ENCODE assay signal across 10 cellular contexts in the genomic region with DNA sequence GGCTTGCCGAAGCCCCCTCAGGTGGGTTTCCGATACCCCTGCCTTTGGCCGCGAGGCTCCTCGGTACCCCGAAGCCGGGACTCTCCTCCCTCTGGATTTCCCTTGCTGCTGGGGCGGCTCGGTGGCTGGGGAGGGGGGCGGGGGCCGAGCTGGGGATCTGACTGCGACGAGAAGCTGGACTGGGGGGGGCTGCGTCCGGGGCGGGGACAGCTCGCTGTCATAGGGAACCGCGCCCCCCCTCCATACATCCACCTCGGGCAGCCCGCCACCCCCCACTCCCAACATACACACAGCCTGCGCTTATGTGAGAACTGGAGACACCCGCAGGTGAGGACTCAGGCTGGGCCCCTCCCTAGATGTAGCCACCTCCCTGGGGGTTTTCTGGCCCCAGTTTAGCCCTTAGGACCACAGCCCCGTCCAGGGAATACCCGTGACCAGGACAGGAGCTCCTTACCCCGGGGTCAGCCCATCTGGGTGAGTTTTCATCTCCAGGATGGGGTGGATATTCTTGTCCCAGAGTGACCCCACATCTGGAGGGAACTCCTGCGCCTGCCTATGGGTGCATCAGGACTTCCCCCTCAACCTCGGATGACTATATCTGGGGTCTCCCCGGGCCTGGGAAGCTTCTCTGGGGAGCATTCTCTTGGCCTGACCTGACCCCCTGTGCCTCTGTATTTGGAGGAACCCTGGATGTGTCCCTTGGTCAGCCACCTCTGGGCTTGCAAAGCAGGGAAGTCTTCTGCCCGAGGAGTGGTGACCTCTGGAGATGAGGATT. TPM values are rescaled to one million over a fixed set of nuclear protein-coding genes. Genes with fewer than 3 reads are reported as not detected.
DNase-seq lines count a peak whose midpoint lies in the region; ATAC-seq, FAIRE-seq and TF ChIP-seq lines count a peak whose summit lies in the region.
"Had no signal": no experiment of that assay in that cellular context is flagged by ENCODE, and none has a peak within 500 bp of the region (broad histone marks: within the 10 kb centered on the region; RNA-seq: fewer than 3 reads in every experiment).

No MANE protein-coding gene starts in this region.

- H3K9ac ChIP-seq in kidney (ENCODE audit: low read length in 2 of 2) = no peak overlapping the region

- TF ChIP-seq CTCF in kidney (IDR thresholded peaks at IDR 0.05; ENCODE audit: borderline replicate concordance, extremely low read depth, insufficient read depth) = no peak

- H3K27ac Mint-ChIP-seq in activated T-helper 17 cell treated with anti-CD3 and anti-CD28 coated beads, Interleukin-2, amount 50 U/mL, for 72 hours = no peak overlapping the region

- WGBS in thymus = 24% methylated on average over 30 of the region's 30 CpGs

- H3K27ac ChIP-seq in kidney (ENCODE audit: low read depth in 2 of 2, low read length in 2 of 2) (no peak overlapping the region), thymus (ENCODE audit: low read depth) (peak overlapping the region; percentile 58)

- H3K36me3 ChIP-seq in kidney (ENCODE audit: control insufficient read depth in 1 of 2, insufficient read depth in 2 of 2, low read length in 2 of 2) (no peaks in the 10 kb centered on the region), thymus (ENCODE audit: control insufficient read depth, insufficient read depth) (no peaks in the 10 kb centered on the region)

- H3K36me3 Mint-ChIP-seq in activated T-helper 17 cell treated with anti-CD3 and anti-CD28 coated beads, Interleukin-2, amount 50 U/mL, for 72 hours (ENCODE audit: low read depth) = no peaks in the 10 kb centered on the region

- peak; percentile 73 for DNase-seq in activated CD8-positive, alpha-beta memory T cell treated with anti-CD3 and anti-CD28 coated beads for 24 hours
- no peak for DNase-seq in activated CD8-positive, alpha-beta memory T cell treated with anti-CD3 and anti-CD28 coated beads, Interleukin-2, amount 50 U/mL, for 48 hours
- DNase-seq in kidney = peak; percentile 64
- no peak for DNase-seq in NCI-H526 treated with DMSO at 0.1 percent for 48 hours (lab: John Stamatoyannopoulos, UW)
- DNase-seq: DMS 273 treated with DMSO at 0.1 percent for 48 hours had no signal

- H3K9me3 Mint-ChIP-seq in activated T-helper 17 cell treated with anti-CD3 and anti-CD28 coated beads, Interleukin-2, amount 50 U/mL, for 72 hours = no peaks in the 10 kb centered on the region

- peaks cover 19% of the 10 kb centered on the region for H3K4me1 Mint-ChIP-seq in activated T-helper 17 cell treated with anti-CD3 and anti-CD28 coated beads, Interleukin-2, amount 50 U/mL, for 72 hours

- no peak overlapping the region for H3K4me3 ChIP-seq in kidney (ENCODE audit: low read length in 2 of 2)
- peak overlapping the region; percentile 63 for H3K4me3 ChIP-seq in thymus (ENCODE audit: low read length)

- ATAC-seq in activated T-helper 17 cell treated with anti-CD3 and anti-CD28 coated beads, Interleukin-2, amount 50 U/mL, for 72 hours (replicated peaks) = no peak
- ATAC-seq in HG02763 (IDR thresholded peaks at IDR 0.05; ENCODE audit: unreplicated experiment) (no peak), GM19023 (IDR thresholded peaks at IDR 0.05; ENCODE audit: unreplicated experiment) (no peak)

- no peak for FAIRE-seq in kidney (lab: Jason Lieb, UNC)
- FAIRE-seq: endometrium had no signal

- peaks cover 38% of the 10 kb centered on the region for H3K27me3 Mint-ChIP-seq in activated T-helper 17 cell treated with anti-CD3 and anti-CD28 coated beads, Interleukin-2, amount 50 U/mL, for 72 hours

- H3K27me3 ChIP-seq in thymus (ENCODE audit: control insufficient read depth, insufficient read depth) = peaks cover 13% of the 10 kb centered on the region

- H3K9me3 ChIP-seq in kidney (ENCODE audit: control insufficient read depth in 1 of 2, low read length in 2 of 2) = no peaks in the 10 kb centered on the region
- no peaks in the 10 kb centered on the region for H3K9me3 ChIP-seq in thymus (ENCODE audit: control insufficient read depth)

- peak overlapping the region; percentile 41 for H3K4me3 Mint-ChIP-seq in activated T-helper 17 cell treated with anti-CD3 and anti-CD28 coated beads, Interleukin-2, amount 50 U/mL, for 72 hours

- intact Hi-C loops in kidney (cut with DNase I) = no loop called here

- H3K4me1 ChIP-seq in kidney (ENCODE audit: control insufficient read depth in 1 of 2, insufficient read depth in 1 of 2, low read depth in 1 of 2, low read length in 2 of 2) (peaks cover 4 to 6% of the 10 kb centered on the region in 2 donors), thymus (ENCODE audit: control insufficient read depth, insufficient read depth, low read length) (peaks cover 39% of the 10 kb centered on the region)

RNA-seq across cellular contexts. Expression of gene ASIC1, which starts 0.7 kb away (rescaled TPM):
- total RNA-seq in activated T-helper 17 cell treated with anti-CD3 and anti-CD28 coated beads, Interleukin-2, amount 50 U/mL, for 72 hours = 1 to 10 TPM in 1 of 2 donors, under 1 TPM in 1; 0.53 to 1.4 TPM
- 1.6 TPM for total RNA-seq in kidney
- polyA plus RNA-seq in kidney (ENCODE audit: insufficient read depth, low read depth, low replicate concordance) = 0.99 TPM
- 3.6 TPM for polyA plus RNA-seq in thymus

RNA-seq across cellular contexts. Expression of gene SMARCD1, which starts 27.1 kb away (rescaled TPM):
- total RNA-seq in activated T-helper 17 cell treated with anti-CD3 and anti-CD28 coated beads, Interleukin-2, amount 50 U/mL, for 72 hours = 10 to 100 TPM; 29.4 to 57.3 TPM
- total RNA-seq in kidney = 51.1 TPM
- polyA plus RNA-seq in kidney (ENCODE audit: insufficient read depth, low read depth, low replicate concordance) (21.9 TPM), thymus (19.9 TPM)

RNA-seq across cellular contexts. Expression of gene RACGAP1, which starts 32.8 kb away (rescaled TPM):
- total RNA-seq in activated T-helper 17 cell treated with anti-CD3 and anti-CD28 coated beads, Interleukin-2, amount 50 U/mL, for 72 hours = 100 to 1,000 TPM; 132 to 145 TPM
- 7.7 TPM for total RNA-seq in kidney
- polyA plus RNA-seq in kidney (ENCODE audit: insufficient read depth, low read depth, low replicate concordance) (5.0 TPM), thymus (9.2 TPM)

RNA-seq across cellular contexts. Expression of gene GPD1, which starts 45.7 kb away (rescaled TPM):
- total RNA-seq in activated T-helper 17 cell treated with anti-CD3 and anti-CD28 coated beads, Interleukin-2, amount 50 U/mL, for 72 hours = under 1 TPM in 1 of 2 donors, not detected in 1; 0.35 TPM
- 15.1 TPM for total RNA-seq in kidney
- polyA plus RNA-seq in kidney (ENCODE audit: insufficient read depth, low read depth, low replicate concordance) (139 TPM), thymus (1.0 TPM)

RNA-seq across cellular contexts. Expression of gene COX14, which starts 54.0 kb away (rescaled TPM):
- total RNA-seq in activated T-helper 17 cell treated with anti-CD3 and anti-CD28 coated beads, Interleukin-2, amount 50 U/mL, for 72 hours = 10 to 100 TPM; 29.8 to 55.5 TPM
- 68.2 TPM for total RNA-seq in kidney
- 242 TPM for polyA plus RNA-seq in kidney (ENCODE audit: insufficient read depth, low read depth, low replicate concordance)
- polyA plus RNA-seq in thymus = 81.4 TPM

Comparison
In these comparisons a context has a peak if more than half of its experiments do, and no peak if none do; other contexts are left out.
1. DNase-seq: peak in activated CD8-positive, alpha-beta memory T cell treated with anti-CD3 and anti-CD28 coated beads for 24 hours (single experiment) and kidney (single experiment); none in activated CD8-positive, alpha-beta memory T cell treated with anti-CD3 and anti-CD28 coated beads, Interleukin-2, amount 50 U/mL, for 48 hours (single experiment) and NCI-H526 treated with DMSO at 0.1 percent for 48 hours (single experiment).
2. RNA of gene RACGAP1, which starts 32.8 kb away (total RNA-seq): 132 to 145 TPM in activated T-helper 17 cell treated with anti-CD3 and anti-CD28 coated beads, Interleukin-2, amount 50 U/mL, for 72 hours; 7.7 TPM in kidney (single experiment); every median in the first group is over 10 times any median in the second.